ENCODE assay signal across 16 cellular contexts in the genomic region with DNA sequence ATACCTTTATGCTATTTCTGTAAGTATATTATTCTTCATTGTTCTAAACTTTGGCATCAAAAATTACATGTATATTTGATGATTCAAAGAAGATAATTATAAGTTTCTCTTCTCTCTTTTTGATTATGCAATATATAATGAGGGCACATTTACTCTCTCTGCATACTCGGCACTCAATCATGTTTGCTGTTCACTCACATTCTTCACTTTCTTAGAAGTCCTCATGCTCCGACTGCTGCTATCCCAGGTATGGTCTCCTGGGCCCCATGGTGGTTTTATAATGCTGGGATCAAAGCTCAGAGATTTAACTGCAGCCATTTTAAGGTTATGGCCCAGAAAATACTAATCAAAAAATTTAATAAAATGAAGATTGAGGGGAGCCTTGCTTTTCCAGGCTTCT.
"Had no signal": no experiment of that assay in that cellular context is flagged by ENCODE, and none has a peak within 500 bp of the region (broad histone marks: within the 10 kb centered on the region; RNA-seq: fewer than 3 reads in every experiment).

No MANE protein-coding gene starts in this region.

- H3K4me1 ChIP-seq: adrenal gland, psoas muscle, suprapubic skin, upper lobe of left lung had no signal

- DNase-seq: activated CD4-positive, alpha-beta T cell treated with anti-CD3 and anti-CD28 coated beads for 36 hours; activated CD8-positive, alpha-beta T cell treated with anti-CD3 and anti-CD28 coated beads for 36 hours; activated naive CD4-positive, alpha-beta T cell treated with anti-CD3 and anti-CD28 coated beads, Interleukin-2, amount 50 U/mL, for 16 hours; adrenal gland; brain microvascular endothelial cell; cerebellar nuclear complex; immature natural killer cell; occipital lobe; psoas muscle; stimulated activated CD4-positive, alpha-beta T cell treated with anti-CD3 and anti-CD28 coated beads, Interleukin-2, amount 100 ng/mL, for 24 hours; stimulated activated naive B cell treated with anti-CD40 and anti-IgM and Interleukin-4, amounts not matched to agents 10 μg/mL and 1 μg/mL and 100 μg/mL, for 72 hours; upper lobe of left lung; WERI-Rb-1 had no signal

- H3K36me3 ChIP-seq: adrenal gland, brain microvascular endothelial cell, suprapubic skin, upper lobe of left lung, WERI-Rb-1 had no signal

- H3K4me3 ChIP-seq: adrenal gland, psoas muscle, suprapubic skin, upper lobe of left lung had no signal

- H3K9me3 ChIP-seq: adrenal gland, psoas muscle, suprapubic skin, upper lobe of left lung had no signal

- H3K27me3 ChIP-seq: adrenal gland, brain microvascular endothelial cell, suprapubic skin, upper lobe of left lung had no signal

- ATAC-seq: activated CD4-positive, alpha-beta T cell treated with anti-CD3 and anti-CD28 coated beads for 36 hours; activated CD8-positive, alpha-beta T cell treated with anti-CD3 and anti-CD28 coated beads for 36 hours; activated T-helper 17 cell treated with anti-CD3 and anti-CD28 coated beads, Interleukin-2, amount 50 U/mL, for 72 hours; psoas muscle; sciatic nerve; stimulated activated naive B cell treated with anti-CD40 and anti-IgM and Interleukin-4, amounts not matched to agents 10 μg/mL and 1 μg/mL and 100 μg/mL, for 72 hours had no signal

- H3K27ac ChIP-seq: adrenal gland, psoas muscle, suprapubic skin, upper lobe of left lung, WERI-Rb-1 had no signal
